Comparison of ENCODE assay signal across 24 cellular contexts in genomic region chr2:123840614-123841013, GRCh38.
"Had no signal": no experiment of that assay in that cellular context is flagged by ENCODE, and none has a peak within 500 bp of the region (broad histone marks: within the 10 kb centered on the region; RNA-seq: fewer than 3 reads in every experiment).

No MANE protein-coding gene starts in this region.

- H3K36me3 Mint-ChIP-seq: memory B cell; stimulated activated naive B cell treated with anti-CD40 and anti-IgM and Interleukin-4, amounts not matched to agents 10 μg/mL and 1 μg/mL and 100 μg/mL, for 72 hours had no signal

- H3K4me1 ChIP-seq: gastroesophageal sphincter, heart left ventricle, right lobe of liver, suprapubic skin, transverse colon, upper lobe of right lung, uterus had no signal

- H3K27me3 ChIP-seq: gastroesophageal sphincter, heart left ventricle, hepatocyte, ovary, right lobe of liver, suprapubic skin, transverse colon, upper lobe of right lung, uterus had no signal

- H3K9me3 ChIP-seq: ovary, right lobe of liver, uterus had no signal

- ATAC-seq: effector memory CD8-positive, alpha-beta T cell; gastroesophageal sphincter; heart left ventricle; left lobe of liver; natural killer cell; stimulated activated naive B cell treated with anti-CD40 and anti-IgM and Interleukin-4, amounts not matched to agents 10 μg/mL and 1 μg/mL and 100 μg/mL, for 72 hours; upper lobe of right lung had no signal

- H3K36me3 ChIP-seq: gastroesophageal sphincter, heart left ventricle, ovary, right lobe of liver, suprapubic skin, transverse colon, upper lobe of right lung, uterus had no signal

- H3K4me1 Mint-ChIP-seq: memory B cell; natural killer cell; stimulated activated naive B cell treated with anti-CD40 and anti-IgM and Interleukin-4, amounts not matched to agents 10 μg/mL and 1 μg/mL and 100 μg/mL, for 72 hours had no signal

- H3K4me3 Mint-ChIP-seq: effector memory CD8-positive, alpha-beta T cell; memory B cell; natural killer cell; stimulated activated naive B cell treated with anti-CD40 and anti-IgM and Interleukin-4, amounts not matched to agents 10 μg/mL and 1 μg/mL and 100 μg/mL, for 72 hours; stimulated activated naive CD8-positive, alpha-beta T cell treated with anti-CD3 and anti-CD28 coated beads, Interleukin-15, Interleukin-2, amounts not matched to agents 100 ng/mL and 50 ng/mL, for 24 hours had no signal

- H3K27me3 Mint-ChIP-seq: effector memory CD8-positive, alpha-beta T cell; memory B cell; stimulated activated naive B cell treated with anti-CD40 and anti-IgM and Interleukin-4, amounts not matched to agents 10 μg/mL and 1 μg/mL and 100 μg/mL, for 72 hours; stimulated activated naive CD8-positive, alpha-beta T cell treated with anti-CD3 and anti-CD28 coated beads, Interleukin-15, Interleukin-2, amounts not matched to agents 100 ng/mL and 50 ng/mL, for 24 hours had no signal

- DNase-seq: cortex of kidney; effector memory CD8-positive, alpha-beta T cell; foreskin fibroblast; heart left ventricle; kidney; natural killer cell; occipital lobe; ovary; right lobe of liver; small intestine; stimulated activated CD4-positive, alpha-beta T cell treated with anti-CD3 and anti-CD28 coated beads, Interleukin-15, amount 100 ng/mL, for 24 hours; stimulated activated CD4-positive, alpha-beta T cell treated with anti-CD3 and anti-CD28 coated beads, Interleukin-2, amount 100 ng/mL, for 48 hours; stimulated activated naive B cell treated with anti-CD40 and anti-IgM and Interleukin-4, amounts not matched to agents 10 μg/mL and 1 μg/mL and 100 μg/mL, for 72 hours; transverse colon; upper lobe of right lung; uterus had no signal

- FAIRE-seq: endometrium, kidney, small intestine had no signal

- H3K27ac ChIP-seq: gastroesophageal sphincter, heart left ventricle, hepatocyte, ovary, right lobe of liver, suprapubic skin, transverse colon, upper lobe of right lung, uterus had no signal

- H3K27ac Mint-ChIP-seq: effector memory CD8-positive, alpha-beta T cell; memory B cell; natural killer cell; stimulated activated naive B cell treated with anti-CD40 and anti-IgM and Interleukin-4, amounts not matched to agents 10 μg/mL and 1 μg/mL and 100 μg/mL, for 72 hours; stimulated activated naive CD8-positive, alpha-beta T cell treated with anti-CD3 and anti-CD28 coated beads, Interleukin-15, Interleukin-2, amounts not matched to agents 100 ng/mL and 50 ng/mL, for 24 hours had no signal

- H3K4me3 ChIP-seq: gastroesophageal sphincter, heart left ventricle, hepatocyte, lung, ovary, right lobe of liver, suprapubic skin, transverse colon, upper lobe of right lung, uterus had no signal
